ENCODE assay signal across 22 cellular contexts in the genomic region with DNA sequence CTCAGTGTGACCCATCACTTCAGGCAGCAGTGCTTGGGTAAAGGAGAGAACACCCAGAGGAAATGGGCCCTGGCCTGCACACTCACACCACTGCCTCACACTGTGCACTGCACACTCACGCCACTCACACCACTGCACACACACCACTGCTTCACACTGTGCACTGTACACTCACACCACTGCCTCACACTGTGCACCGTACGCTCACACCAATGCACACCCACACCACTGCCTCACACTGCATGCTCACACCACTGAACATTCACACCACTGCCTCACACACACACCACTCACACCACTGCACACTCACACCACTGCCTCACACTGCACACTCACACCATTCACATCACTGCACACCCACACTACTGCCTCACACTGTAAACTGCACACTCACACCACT. TPM values are rescaled to one million over a fixed set of nuclear protein-coding genes. Genes with fewer than 3 reads are reported as not detected.
DNase-seq lines count a peak whose midpoint lies in the region; ATAC-seq, FAIRE-seq and TF ChIP-seq lines count a peak whose summit lies in the region.
"Had no signal": no experiment of that assay in that cellular context is flagged by ENCODE, and none has a peak within 500 bp of the region (broad histone marks: within the 10 kb centered on the region; RNA-seq: fewer than 3 reads in every experiment).

No MANE protein-coding gene starts in this region.

- ATAC-seq in WTC11, result no peak
- ATAC-seq in HepG2, result no peak; the same call in 2 of the 3 replicates

- no peak overlapping the region for H3K4me3 ChIP-seq in Caco-2 (ENCODE audit: low read depth, low read length)
- no peak overlapping the region for H3K4me3 ChIP-seq in HepG2 (replicated peaks in 1 of 3; ENCODE audit: insufficient read depth in 1 of 3, low read depth in 2 of 3, low read length in 3 of 3)
- H3K4me3 ChIP-seq in CD4-positive, alpha-beta memory T cell (ENCODE audit: low read length in 2 of 2), result no peak overlapping the region
- H3K4me3 ChIP-seq: PC-9 had no signal

- no peak for TF ChIP-seq RAD21 in HepG2 (CRISPR knock-in tag; IDR thresholded peaks at IDR 0.05)

- H3K36me3 ChIP-seq in Caco-2 (ENCODE audit: control insufficient read depth, insufficient read depth, low read length) (peaks cover 1% of the 10 kb centered on the region; the same call in 1 of the 2 replicates), HepG2 (replicated peaks in 1 of 2; ENCODE audit: control insufficient read depth in 1 of 2, insufficient read depth in 2 of 2, low read length in 2 of 2) (peaks cover 9 to 54% of the 10 kb centered on the region in 2 experiments)
- H3K36me3 ChIP-seq in CD4-positive, alpha-beta memory T cell (ENCODE audit: insufficient read depth, low read length), result no peaks in the 10 kb centered on the region
- H3K36me3 ChIP-seq: BE2C had no signal

- H3K36me3 Mint-ChIP-seq in Caco-2 (ENCODE audit: insufficient read depth, unreplicated experiment) (peaks cover 54% of the 10 kb centered on the region), WTC11 (no peaks in the 10 kb centered on the region), neural crest cell (ENCODE audit: low read depth) (peaks cover 3% of the 10 kb centered on the region)
- no peaks in the 10 kb centered on the region for H3K36me3 Mint-ChIP-seq in CD4-positive, alpha-beta memory T cell
- H3K36me3 Mint-ChIP-seq: CD4-positive, CD25-positive, alpha-beta regulatory T cell had no signal

- H3K9me3 Mint-ChIP-seq in Caco-2 (ENCODE audit: unreplicated experiment) (no peaks in the 10 kb centered on the region), WTC11 (peaks cover 6% of the 10 kb centered on the region), neural crest cell (peaks cover 2% of the 10 kb centered on the region)
- H3K9me3 Mint-ChIP-seq in CD4-positive, alpha-beta memory T cell, result no peaks in the 10 kb centered on the region

- no peak overlapping the region for H2AFZ ChIP-seq in HepG2 (ENCODE audit: low read length)
- H2AFZ ChIP-seq: PC-9 had no signal

- H3K4me1 ChIP-seq in Caco-2, result peaks cover 7% of the 10 kb centered on the region; the same call in 1 of the 2 replicates
- H3K4me1 ChIP-seq in HepG2 (ENCODE audit: insufficient read depth, low read length), result no peaks in the 10 kb centered on the region
- H3K4me1 ChIP-seq in CD4-positive, alpha-beta memory T cell (ENCODE audit: insufficient read depth, low read length), result peaks cover 1% of the 10 kb centered on the region

- no peak overlapping the region for H3K4me2 ChIP-seq in HepG2 (ENCODE audit: low read depth, low read length)
- H3K4me2 ChIP-seq: PC-9 had no signal

- H3K9me3 ChIP-seq in Caco-2 (no peaks in the 10 kb centered on the region), HepG2 (ENCODE audit: low read length) (no peaks in the 10 kb centered on the region)
- H3K9me3 ChIP-seq in CD4-positive, alpha-beta memory T cell (ENCODE audit: control insufficient read depth in 1 of 2, low read length in 2 of 2), result no peaks in the 10 kb centered on the region
- H3K9me3 ChIP-seq: BE2C had no signal

- TF ChIP-seq EP300 in HepG2 (IDR thresholded peaks at IDR 0.05; ENCODE audit: low read depth in 2 of 2, low read length in 2 of 2) (no peak), HepG2 (CRISPR knock-in tag; IDR thresholded peaks at IDR 0.05; ENCODE audit: borderline replicate concordance) (no peak)

- in situ Hi-C loops in HepG2 (cut with HindIII; ENCODE audit: extremely low pct_ligation_motif_present, low pct_unique_long_range_greater_than_20kb), result no loop called here

- H3K4me1 Mint-ChIP-seq in Caco-2 (ENCODE audit: low read depth, unreplicated experiment), result no peaks in the 10 kb centered on the region
- peaks cover 26% of the 10 kb centered on the region for H3K4me1 Mint-ChIP-seq in WTC11
- peaks cover 7% of the 10 kb centered on the region for H3K4me1 Mint-ChIP-seq in neural crest cell
- peaks cover 3 to 8% (median 4%) of the 10 kb centered on the region in 4 donors for H3K4me1 Mint-ChIP-seq in CD4-positive, alpha-beta memory T cell

- DNase-seq in Caco-2, result no peak
- DNase-seq in WTC11 (ENCODE audit: low spot score), result no peak
- DNase-seq in HepG2 (ENCODE audit: low spot score), result no peak
- DNase-seq in neural crest cell (ENCODE audit: low read depth, low spot score), result no peak
- DNase-seq in GM12892 (ENCODE audit: insufficient read length), result no peak
- DNase-seq in GM10266 (ENCODE audit: extremely low spot score), result no peak
- no peak for DNase-seq in CD4-positive, alpha-beta memory T cell
- DNase-seq in activated T-cell treated with anti-CD3 and anti-CD28 coated beads, Interleukin-2, amount 50 U/mL, for 1 hour, result no peak
- DNase-seq: BE2C; CD4-positive, CD25-positive, alpha-beta regulatory T cell; GOT3; KBM-7; NCI-H1417; NCI-H187 treated with DMSO at 0.1 percent for 48 hours; NCI-H345; NCI-H524 treated with DMSO at 0.1 percent for 48 hours; PC-9; SIG-M5 had no signal

- FAIRE-seq in HepG2 (lab: Jason Lieb, UNC) (no peak), GM12892 (lab: Jason Lieb, UNC) (no peak)
- FAIRE-seq: A204.1, GM12891, GM18507 had no signal

- TF ChIP-seq CTCF in Caco-2 (IDR thresholded peaks at IDR 0.05; ENCODE audit: insufficient read depth in 1 of 2, low read depth in 1 of 2, low read length in 1 of 2, severe bottlenecking in 1 of 2, unreplicated experiment in 1 of 2) (no peak), WTC11 (IDR thresholded peaks at IDR 0.05) (no peak), HepG2 (CRISPR knock-in tag; IDR thresholded peaks at IDR 0.05) (no peak), neural crest cell (conservative IDR thresholded peaks at IDR 0.05) (no peak), GM10266 (IDR thresholded peaks at IDR 0.05; ENCODE audit: control insufficient read depth, insufficient read depth, low read depth, missing control alignments) (no peak)

- POLR2A ChIA-PET in Caco-2 (lab: Charles Lee), result no interaction called here
- POLR2A ChIA-PET in WTC11 (lab: Charles Lee), result interaction anchor here (0.6 kb wide), 1 partner anchor 36 kb away, joined by 3 read pairs; no protein-coding TSS in a partner anchor
- POLR2A ChIA-PET in HepG2 (lab: Yijun Ruan, JAX), result no interaction called here
- POLR2A ChIA-PET in CD4-positive, alpha-beta memory T cell (lab: Charles Lee; ENCODE audit: partially characterized antibody), result no interaction called here

- H3K9ac ChIP-seq in HepG2 (ENCODE audit: insufficient read depth, low read depth, low read length), result no peak overlapping the region

- H3K27me3 Mint-ChIP-seq in Caco-2 (ENCODE audit: insufficient read depth, unreplicated experiment) (no peaks in the 10 kb centered on the region), WTC11 (ENCODE audit: low read depth) (peaks cover 5% of the 10 kb centered on the region), neural crest cell (ENCODE audit: low read depth) (no peaks in the 10 kb centered on the region)
- H3K27me3 Mint-ChIP-seq in CD4-positive, alpha-beta memory T cell, result peaks cover 6 to 9% of the 10 kb centered on the region in 2 donors

- H3K27ac Mint-ChIP-seq in Caco-2 (ENCODE audit: unreplicated experiment), result peak overlapping the region; percentile 58
- peak overlapping the region; percentile 64 for H3K27ac Mint-ChIP-seq in WTC11
- peak overlapping the region; percentile 81 for H3K27ac Mint-ChIP-seq in neural crest cell (ENCODE audit: unreplicated experiment)
- H3K27ac Mint-ChIP-seq in CD4-positive, alpha-beta memory T cell, result peak overlapping the region in 2 of 7 donors; percentile 28 to 53

- H3K4me3 Mint-ChIP-seq in Caco-2 (ENCODE audit: unreplicated experiment), result no peak overlapping the region
- H3K4me3 Mint-ChIP-seq in WTC11, result no peak overlapping the region
- no peak overlapping the region for H3K4me3 Mint-ChIP-seq in neural crest cell
- no peak overlapping the region for H3K4me3 Mint-ChIP-seq in CD4-positive, alpha-beta memory T cell
- H3K4me3 Mint-ChIP-seq: CD4-positive, CD25-positive, alpha-beta regulatory T cell had no signal

- intact Hi-C loops in Caco-2 (cut with micrococcal nuclease; ENCODE audit: unreplicated experiment), result no loop called here
- intact Hi-C loops in HepG2 (cut with micrococcal nuclease; ENCODE audit: unreplicated experiment), result no loop called here
- intact Hi-C loops in CD4-positive, alpha-beta memory T cell (cut with micrococcal nuclease), result no loop called here

- 100% methylated on average over 3 of the region's 3 CpGs for WGBS in HepG2 (ENCODE audit: low lambda C conversion rate)

- CTCF ChIA-PET in Caco-2 (lab: Charles Lee), result no interaction called here
- CTCF ChIA-PET in WTC11 (lab: Charles Lee), result no interaction called here
- CTCF ChIA-PET in HepG2 (lab: Yijun Ruan, JAX; ENCODE audit: low intra/inter-chr PET ratio, low total read pairs), result no interaction called here
- CTCF ChIA-PET in CD4-positive, alpha-beta memory T cell (lab: Charles Lee; ENCODE audit: partially characterized antibody), result no interaction called here

- no TSS peak for BruUV-seq in Caco-2 (replicated peaks; lab: Mats Ljungman, UMichigan)
- BruUV-seq in HepG2 (replicated peaks; lab: Mats Ljungman, UMichigan), result no TSS peak

- H3K27me3 ChIP-seq in Caco-2 (replicated peaks; ENCODE audit: control insufficient read depth, insufficient read depth, low read length), result no peaks in the 10 kb centered on the region
- H3K27me3 ChIP-seq in HepG2 (ENCODE audit: control insufficient read depth in 1 of 2, insufficient read depth in 2 of 2, low read length in 2 of 2), result no peaks in the 10 kb centered on the region
- no peaks in the 10 kb centered on the region for H3K27me3 ChIP-seq in CD4-positive, alpha-beta memory T cell (ENCODE audit: insufficient read depth, low read length)
- H3K27me3 ChIP-seq: BE2C had no signal

- TF ChIP-seq POLR2A in HepG2 (IDR thresholded peaks at IDR 0.05; ENCODE audit: insufficient read depth in 1 of 2, low read depth in 2 of 2, low read length in 2 of 2), result no peak
- TF ChIP-seq POLR2A in GM12892 (IDR thresholded peaks at IDR 0.05; ENCODE audit: low read depth, low read length), result no peak

- no peaks in the 10 kb centered on the region for H4K20me1 ChIP-seq in HepG2 (ENCODE audit: insufficient read depth, low read length)

- no peaks in the 10 kb centered on the region for H3K79me2 ChIP-seq in HepG2 (ENCODE audit: insufficient read depth, low read length)

- no peak overlapping the region for H3K27ac ChIP-seq in HepG2 (ENCODE audit: extremely low read length, insufficient read depth, low read length)
- H3K27ac ChIP-seq in CD4-positive, alpha-beta memory T cell (ENCODE audit: low read depth, low read length), result no peak overlapping the region
- H3K27ac ChIP-seq: PC-9, RWPE1 had no signal

RNA-seq across cellular contexts. Expression of a gene that starts 53.0 kb away (rescaled TPM):
- total RNA-seq in Caco-2 (2022), result 18.9 and 21.5 TPM in 2 replicates
- total RNA-seq in WTC11 (2021), result 0.23 to 0.55 TPM (median 0.35 TPM) in 3 replicates
- 25.7 and 28.8 TPM in 2 replicates for total RNA-seq in HepG2 (2016; rRNA removed; fragmentation: Illumina TruSeq; extraction: Trizol)
- total RNA-seq in HepG2 (2016; cell fraction: cytosol; rRNA removed; fragmentation: Illumina TruSeq; extraction: Trizol; ENCODE audit: low read depth), result 8.0 and 8.5 TPM in 2 replicates
- 25.9 and 29.8 TPM in 2 replicates for total RNA-seq in HepG2 (2016; cell fraction: insoluble cytoplasmic fraction; rRNA removed; fragmentation: Illumina TruSeq; extraction: Trizol)
- 21.3 and 22.4 TPM in 2 replicates for total RNA-seq in HepG2 (2016; cell fraction: membrane; rRNA removed; fragmentation: Illumina TruSeq; extraction: Trizol)
- 17.2 and 19.3 TPM in 2 replicates for total RNA-seq in HepG2 (2016; cell fraction: nucleus; rRNA removed; fragmentation: Illumina TruSeq; extraction: Trizol)
- polyA plus RNA-seq in HepG2 (2011; rRNA removed), result 10.9 and 16.1 TPM in 2 replicates
- polyA plus RNA-seq in HepG2 (2011; cell fraction: cytosol; rRNA removed), result 8.1 and 12.4 TPM in 2 replicates
- 7.0 and 9.0 TPM in 2 replicates for polyA plus RNA-seq in HepG2 (2011; cell fraction: nucleus; rRNA removed)
- 5.0 and 7.0 TPM in 2 replicates for polyA plus RNA-seq in HepG2 (2012)
- polyA plus RNA-seq in HepG2 (2016; cell fraction: cytosol; fragmentation: Illumina TruSeq; extraction: Trizol; ENCODE audit: low read depth), result 4.5 and 5.1 TPM in 2 replicates
- polyA plus RNA-seq in HepG2 (2016; cell fraction: insoluble cytoplasmic fraction; fragmentation: Illumina TruSeq; extraction: Trizol; ENCODE audit: low read depth), result 23.3 and 29.4 TPM in 2 replicates
- 12.8 and 13.9 TPM in 2 replicates for polyA plus RNA-seq in HepG2 (2016; cell fraction: membrane; fragmentation: Illumina TruSeq; extraction: Trizol; ENCODE audit: low read depth)
- polyA plus RNA-seq in HepG2 (2016; cell fraction: nucleus; fragmentation: Illumina TruSeq; extraction: Trizol; ENCODE audit: insufficient read depth, low read depth), result 24.3 and 25.9 TPM in 2 replicates
- polyA minus RNA-seq in HepG2 (2011; rRNA and poly(A)+ RNA removed; ENCODE audit: low replicate concordance), result 40.6 TPM in 1 of 2 replicates, not detected in the other
- polyA minus RNA-seq in HepG2 (2011; cell fraction: cytosol; rRNA and poly(A)+ RNA removed), result 11.2 and 15.2 TPM in 2 replicates
- 13.4 and 15.2 TPM in 2 replicates for polyA minus RNA-seq in HepG2 (2011; cell fraction: nucleus; rRNA and poly(A)+ RNA removed)
- total RNA-seq in neural crest cell, result 5.4 and 6.5 TPM in 2 replicates
- not detected for polyA plus RNA-seq in GM12892 (2012; ENCODE audit: missing spikeins)
- not detected for total RNA-seq in CD4-positive, alpha-beta memory T cell
- not detected for polyA plus RNA-seq in CD4-positive, alpha-beta memory T cell
- total RNA-seq: CD4-positive, CD25-positive, alpha-beta regulatory T cell had no signal
- polyA plus RNA-seq: CD4-positive, CD25-positive, alpha-beta regulatory T cell had no signal
